ENCODE assay signal across 39 cellular contexts in genomic region chr20:5290596-5290995, GRCh38. TPM values are rescaled to one million over a fixed set of nuclear protein-coding genes. Genes with fewer than 3 reads are reported as not detected.
"Had no signal": no experiment of that assay in that cellular context is flagged by ENCODE, and none has a peak within 500 bp of the region (broad histone marks: within the 10 kb centered on the region; RNA-seq: fewer than 3 reads in every experiment).

No MANE protein-coding gene starts in this region.

- H3K27ac ChIP-seq: adrenal gland, ascending aorta, body of pancreas, brain microvascular endothelial cell, breast epithelium, cardiac muscle cell had no signal

- FAIRE-seq: astrocyte, bronchial epithelial cell had no signal

- DNase-seq: activated effector memory CD4-positive, alpha-beta T cell treated with anti-CD3 and anti-CD28 coated beads, Interleukin-2, amount 50 U/mL, for 16 hours; activated effector memory CD4-positive, alpha-beta T cell treated with Interleukin-2 at 50 U/mL for 16 hours; activated gamma-delta T cell; activated gamma-delta T cell treated with Interleukin-2 at 50 U/mL for 16 hours; activated naive CD4-positive, alpha-beta T cell; activated naive CD4-positive, alpha-beta T cell treated with anti-CD3 and anti-CD28 coated beads for 36 hours; activated naive CD4-positive, alpha-beta T cell treated with anti-CD3 and anti-CD28 coated beads, Interleukin-2, amount 10 ng/mL, durations not matched to agents 7 days and 5 days; activated naive CD4-positive, alpha-beta T cell treated with anti-CD3 and anti-CD28 coated beads, Interleukin-2, amount 50 U/mL, for 16 hours; activated naive CD4-positive, alpha-beta T cell treated with Interleukin-2 at 50 U/mL for 16 hours; activated naive CD8-positive, alpha-beta T cell treated with anti-CD3 and anti-CD28 coated beads for 36 hours; activated naive CD8-positive, alpha-beta T cell treated with anti-CD3 and anti-CD28 coated beads, Interleukin-2, amount 10 ng/mL, durations not matched to agents 7 days and 5 days; activated naive CD8-positive, alpha-beta T cell treated with anti-CD3 and anti-CD28 coated beads, Interleukin-2, amount 50 U/mL, for 24 hours; activated T-cell treated with anti-CD3 and anti-CD28 coated beads, Interleukin-2, amount 50 U/mL, for 1 hour; activated T-cell treated with anti-CD3 and anti-CD28 coated beads, Interleukin-2, amount 50 U/mL, for 24 hours; activated T-cell treated with anti-CD3 and anti-CD28 coated beads, Interleukin-2, amount 50 U/mL, for 4 hours; activated T-cell treated with anti-CD3 and anti-CD28 coated beads, Interleukin-2, amount 50 U/mL, for 48 hours; activated T-cell treated with anti-CD3 and anti-CD28 coated beads, Interleukin-2, amount 50 U/mL, for 72 hours; adrenal gland; amniotic stem cell; amygdala; anterior cingulate cortex; aorta; body of pancreas; brain microvascular endothelial cell; caudate nucleus; central memory CD4-positive, alpha-beta T cell; cerebellar nuclear complex had no signal

- H3K4me3 ChIP-seq: adrenal gland, ascending aorta, body of pancreas, breast epithelium, cardiac muscle cell had no signal

- H3K9me3 ChIP-seq: adrenal gland, ascending aorta, body of pancreas had no signal

- H3K27me3 ChIP-seq: adrenal gland, ascending aorta, body of pancreas, brain microvascular endothelial cell, breast epithelium, cardiac muscle cell had no signal

- H3K36me3 ChIP-seq: adrenal gland, ascending aorta, brain microvascular endothelial cell, breast epithelium, cardiac muscle cell had no signal

- ATAC-seq: activated naive CD4-positive, alpha-beta T cell treated with anti-CD3 and anti-CD28 coated beads, Interleukin-2, amount 50 U/mL, for 72 hours; activated naive CD8-positive, alpha-beta T cell treated with anti-CD3 and anti-CD28 coated beads, Interleukin-2, amount 50 U/mL, for 24 hours; activated T-cell treated with anti-CD3 and anti-CD28 coated beads, Interleukin-2, amount 50 U/mL, for 4 hours; activated T-cell treated with anti-CD3 and anti-CD28 coated beads, Interleukin-2, amount 50 U/mL, for 72 hours; activated T-helper 17 cell treated with anti-CD3 and anti-CD28 coated beads, Interleukin-2, amount 50 U/mL, for 72 hours; body of pancreas had no signal

- H3K4me1 ChIP-seq: adrenal gland, ascending aorta, body of pancreas, breast epithelium had no signal

RNA-seq across cellular contexts. Expression of gene PROKR2, which starts 26.2 kb away (rescaled TPM):
- total RNA-seq: activated naive CD4-positive, alpha-beta T cell treated with anti-CD3 and anti-CD28 coated beads for 36 hours; activated naive CD4-positive, alpha-beta T cell treated with anti-CD3 and anti-CD28 coated beads, Interleukin-2, amount 50 U/mL, for 72 hours; activated naive CD8-positive, alpha-beta T cell treated with anti-CD3 and anti-CD28 coated beads for 36 hours; activated naive CD8-positive, alpha-beta T cell treated with anti-CD3 and anti-CD28 coated beads, Interleukin-2, amount 10 ng/mL, durations not matched to agents 7 days and 5 days; activated T-cell treated with anti-CD3 and anti-CD28 coated beads, Interleukin-2, amount 50 U/mL, for 4 hours; activated T-cell treated with anti-CD3 and anti-CD28 coated beads, Interleukin-2, amount 50 U/mL, for 72 hours; activated T-helper 1 cell treated with anti-CD3 and anti-CD28 coated beads, Interleukin-12 subunit alpha, Interleukin-12 subunit beta, Interleukin-2, Interleukin-4 antibody, amounts not matched to agents 30 ng/mL and 10 ng/mL and 1 ng/mL, durations not matched to agents 14 hours and 24 hours and 36 hours; activated T-helper 17 cell treated with anti-CD3 and anti-CD28 coated beads, Interleukin-2, amount 50 U/mL, for 72 hours; activated T-helper 2 cell treated with anti-CD3 and anti-CD28 coated beads, Interferon-gamma antibody, Interleukin-2, Interleukin-4, amounts not matched to agents 10 μg/mL and 5 μg/mL and 100 μg/mL, durations not matched to agents 14 hours and 24 hours and 36 hours; adrenal gland; aorta; ascending aorta; astrocyte; body of pancreas; breast epithelium; bronchial epithelial cell; cardiac muscle cell; cardiac septum; chondrocyte had no signal
- polyA plus RNA-seq: adipose tissue, adrenal gland, aorta, cardiac muscle cell had no signal
